In the genomic region with DNA sequence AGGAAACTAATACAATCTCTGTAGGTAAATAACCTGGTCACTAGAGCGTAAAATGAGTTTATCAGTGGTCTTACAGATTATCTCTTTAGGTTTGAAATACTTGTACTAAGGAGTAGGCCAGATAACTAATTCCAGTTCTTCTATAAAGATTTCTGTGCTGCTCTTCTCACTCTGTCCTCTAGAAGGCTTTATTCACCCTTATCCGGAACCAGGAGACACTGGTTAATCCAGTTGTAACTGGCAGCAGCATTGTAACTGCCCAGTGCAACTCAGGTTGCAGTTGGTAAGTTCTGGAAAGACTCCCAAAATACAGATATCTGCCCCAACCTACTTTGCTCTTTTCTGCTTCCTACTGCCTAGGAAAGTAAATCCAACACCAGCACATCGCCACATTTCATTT, we compare ENCODE assay signal across 19 cellular contexts. TPM values are rescaled to one million over a fixed set of nuclear protein-coding genes. Genes with fewer than 3 reads are reported as not detected.
DNase-seq lines count a peak whose midpoint lies in the region; ATAC-seq and TF ChIP-seq lines count a peak whose summit lies in the region.
"Had no signal": no experiment of that assay in that cellular context is flagged by ENCODE, and none has a peak within 500 bp of the region (broad histone marks: within the 10 kb centered on the region; RNA-seq: fewer than 3 reads in every experiment).

No MANE protein-coding gene starts in this region.

- peaks cover 34% of the 10 kb centered on the region for H3K36me3 Mint-ChIP-seq in activated naive CD8-positive, alpha-beta T cell
- peaks cover 67% of the 10 kb centered on the region for H3K36me3 Mint-ChIP-seq in activated naive CD8-positive, alpha-beta T cell treated with anti-CD3 and anti-CD28 coated beads, Interleukin-2, amount 50 U/mL, for 24 hours (ENCODE audit: low read depth)
- peaks cover 36% of the 10 kb centered on the region for H3K36me3 Mint-ChIP-seq in chondrocyte (ENCODE audit: low read depth)

- TF ChIP-seq CTCF in LNCaP clone FGC (IDR thresholded peaks at IDR 0.05; ENCODE audit: control insufficient read depth, extremely low read depth, insufficient read depth) = 0 out of 2 replicates have a peak, but pooled peaks have one; percentile 19
- TF ChIP-seq CTCF in epithelial cell of esophagus (IDR thresholded peaks at IDR 0.05; ENCODE audit: insufficient read depth, low read depth, low read length, missing control alignments) = no peak
- TF ChIP-seq CTCF in chondrocyte (IDR thresholded peaks at IDR 0.05) = no peak

- no peaks in the 10 kb centered on the region for H3K9me3 Mint-ChIP-seq in activated naive CD8-positive, alpha-beta T cell (ENCODE audit: low read depth)
- no peaks in the 10 kb centered on the region for H3K9me3 Mint-ChIP-seq in activated naive CD8-positive, alpha-beta T cell treated with anti-CD3 and anti-CD28 coated beads, Interleukin-2, amount 50 U/mL, for 24 hours
- no peaks in the 10 kb centered on the region for H3K9me3 Mint-ChIP-seq in chondrocyte (ENCODE audit: low read depth)
- H3K9me3 Mint-ChIP-seq: CD8-positive, alpha-beta memory T cell had no signal

- ATAC-seq in activated naive CD8-positive, alpha-beta T cell treated with anti-CD3 and anti-CD28 coated beads, Interleukin-2, amount 50 U/mL, for 24 hours = no peak
- ATAC-seq in GM18502 (IDR thresholded peaks at IDR 0.05; ENCODE audit: poor library complexity, unreplicated experiment) (no peak), HG03442 (IDR thresholded peaks at IDR 0.05; ENCODE audit: unreplicated experiment) (no peak)
- ATAC-seq: HepG2 had no signal

- no peaks in the 10 kb centered on the region for H3K27me3 Mint-ChIP-seq in activated naive CD8-positive, alpha-beta T cell
- H3K27me3 Mint-ChIP-seq in activated naive CD8-positive, alpha-beta T cell treated with anti-CD3 and anti-CD28 coated beads, Interleukin-2, amount 50 U/mL, for 24 hours = no peaks in the 10 kb centered on the region
- H3K27me3 Mint-ChIP-seq in chondrocyte (ENCODE audit: low read depth) = no peaks in the 10 kb centered on the region
- H3K27me3 Mint-ChIP-seq: CD8-positive, alpha-beta memory T cell had no signal

- H3K4me3 Mint-ChIP-seq in activated naive CD8-positive, alpha-beta T cell = no peak overlapping the region
- H3K4me3 Mint-ChIP-seq in activated naive CD8-positive, alpha-beta T cell treated with anti-CD3 and anti-CD28 coated beads, Interleukin-2, amount 50 U/mL, for 24 hours = no peak overlapping the region
- H3K4me3 Mint-ChIP-seq in chondrocyte (ENCODE audit: unreplicated experiment) = no peak overlapping the region
- H3K4me3 Mint-ChIP-seq: CD8-positive, alpha-beta memory T cell had no signal

- peak overlapping the region; percentile 46 for H3K27ac Mint-ChIP-seq in activated naive CD8-positive, alpha-beta T cell
- no peak overlapping the region for H3K27ac Mint-ChIP-seq in activated naive CD8-positive, alpha-beta T cell treated with anti-CD3 and anti-CD28 coated beads, Interleukin-2, amount 50 U/mL, for 24 hours
- no peak overlapping the region for H3K27ac Mint-ChIP-seq in chondrocyte (ENCODE audit: unreplicated experiment)

- peaks cover 7% of the 10 kb centered on the region for H3K4me1 Mint-ChIP-seq in activated naive CD8-positive, alpha-beta T cell (ENCODE audit: low read depth)
- peaks cover 15% of the 10 kb centered on the region for H3K4me1 Mint-ChIP-seq in activated naive CD8-positive, alpha-beta T cell treated with anti-CD3 and anti-CD28 coated beads, Interleukin-2, amount 50 U/mL, for 24 hours
- no peaks in the 10 kb centered on the region for H3K4me1 Mint-ChIP-seq in chondrocyte (ENCODE audit: low read depth)
- H3K4me1 Mint-ChIP-seq: CD8-positive, alpha-beta memory T cell had no signal

- DNase-seq in activated naive CD8-positive, alpha-beta T cell treated with anti-CD3 and anti-CD28 coated beads, Interleukin-2, amount 50 U/mL, for 24 hours = no peak
- DNase-seq in LNCaP clone FGC (ENCODE audit: low read depth) = peak; percentile 66
- peak; percentile 8 for DNase-seq in epithelial cell of esophagus (ENCODE audit: low read depth)
- DNase-seq in chondrocyte (ENCODE audit: low spot score) = no peak
- DNase-seq: CD8-positive, alpha-beta memory T cell; DMS79; KBM-7; NCI-H1417; NCI-H187; NCI-H2107; NCI-H510A; NCI-H748 treated with DMSO at 0.1 percent for 48 hours; RPMI8226; SHP77 treated with DMSO at 0.1 percent for 48 hours had no signal

- H3K4me3 ChIP-seq in LNCaP clone FGC (ENCODE audit: low read depth, low read length) = no peak overlapping the region
- no peak overlapping the region for H3K4me3 ChIP-seq in epithelial cell of esophagus (ENCODE audit: low read length)
- H3K4me3 ChIP-seq: BLaER1 treated with 17β-estradiol and CSF1 and Interleukin-3, amounts not matched to agents 10 nM and 100 nM had no signal

RNA-seq across cellular contexts. Expression of a gene that starts 19.8 kb away (rescaled TPM):
- total RNA-seq in chondrocyte = 17.2 to 21.9 TPM (median 20.2 TPM) in 3 replicates

RNA-seq across cellular contexts. Expression of a gene that starts 20.0 kb away (rescaled TPM):
- total RNA-seq in chondrocyte = 59.3 to 82.6 TPM (median 60.6 TPM) in 3 replicates

Comparison
In these comparisons a context has a peak if more than half of its experiments do, and no peak if none do; other contexts are left out.
1. DNase-seq: peak in LNCaP clone FGC (single experiment) and epithelial cell of esophagus (single experiment); none in activated naive CD8-positive, alpha-beta T cell treated with anti-CD3 and anti-CD28 coated beads, Interleukin-2, amount 50 U/mL, for 24 hours (single experiment) and chondrocyte (single experiment).